Comparison of ENCODE assay signal across 1 cellular context in genomic region chr4:98977557-98977956, GRCh38.
TF ChIP-seq lines count a peak whose summit lies in the region.

No MANE protein-coding gene starts in this region.

TF ChIP-seq in HepG2, 621 proteins besides CTCF, POLR2A, EP300 and RAD21:
- TF ChIP-seq KDM3A (CRISPR knock-in tag; IDR thresholded peaks at IDR 0.05; ENCODE audit: low read depth) (no peak), PPARG (CRISPR knock-in tag; conservative IDR thresholded peaks at IDR 0.05) (no peak), DRAP1 (CRISPR knock-in tag; IDR thresholded peaks at IDR 0.05) (no peak), NKX3-1 (CRISPR knock-in tag; IDR thresholded peaks at IDR 0.05) (no peak), SKIL (CRISPR knock-in tag; IDR thresholded peaks at IDR 0.05; ENCODE audit: borderline replicate concordance) (no peak), MAF1 (CRISPR knock-in tag; IDR thresholded peaks at IDR 0.05; ENCODE audit: borderline replicate concordance) (no peak), TIGD3 (CRISPR knock-in tag; IDR thresholded peaks at IDR 0.05; ENCODE audit: borderline replicate concordance) (no peak), ZNF367 (CRISPR knock-in tag; IDR thresholded peaks at IDR 0.05; ENCODE audit: borderline replicate concordance) (no peak), DNMT3B (CRISPR knock-in tag; conservative IDR thresholded peaks at IDR 0.05) (no peak), ARNTL (CRISPR knock-in tag; IDR thresholded peaks at IDR 0.05) (no peak), WIZ (CRISPR knock-in tag; IDR thresholded peaks at IDR 0.05) (no peak), FOXJ3 (CRISPR knock-in tag; IDR thresholded peaks at IDR 0.05; ENCODE audit: borderline replicate concordance) (no peak), KMT2A (CRISPR knock-in tag; IDR thresholded peaks at IDR 0.05) (no peak), ZNF597 (CRISPR knock-in tag; IDR thresholded peaks at IDR 0.05) (no peak), ZSCAN29 (CRISPR knock-in tag; conservative IDR thresholded peaks at IDR 0.05) (no peak), HOXD1 (CRISPR knock-in tag; IDR thresholded peaks at IDR 0.05) (no peak)
- TF ChIP-seq, protein P1, sequence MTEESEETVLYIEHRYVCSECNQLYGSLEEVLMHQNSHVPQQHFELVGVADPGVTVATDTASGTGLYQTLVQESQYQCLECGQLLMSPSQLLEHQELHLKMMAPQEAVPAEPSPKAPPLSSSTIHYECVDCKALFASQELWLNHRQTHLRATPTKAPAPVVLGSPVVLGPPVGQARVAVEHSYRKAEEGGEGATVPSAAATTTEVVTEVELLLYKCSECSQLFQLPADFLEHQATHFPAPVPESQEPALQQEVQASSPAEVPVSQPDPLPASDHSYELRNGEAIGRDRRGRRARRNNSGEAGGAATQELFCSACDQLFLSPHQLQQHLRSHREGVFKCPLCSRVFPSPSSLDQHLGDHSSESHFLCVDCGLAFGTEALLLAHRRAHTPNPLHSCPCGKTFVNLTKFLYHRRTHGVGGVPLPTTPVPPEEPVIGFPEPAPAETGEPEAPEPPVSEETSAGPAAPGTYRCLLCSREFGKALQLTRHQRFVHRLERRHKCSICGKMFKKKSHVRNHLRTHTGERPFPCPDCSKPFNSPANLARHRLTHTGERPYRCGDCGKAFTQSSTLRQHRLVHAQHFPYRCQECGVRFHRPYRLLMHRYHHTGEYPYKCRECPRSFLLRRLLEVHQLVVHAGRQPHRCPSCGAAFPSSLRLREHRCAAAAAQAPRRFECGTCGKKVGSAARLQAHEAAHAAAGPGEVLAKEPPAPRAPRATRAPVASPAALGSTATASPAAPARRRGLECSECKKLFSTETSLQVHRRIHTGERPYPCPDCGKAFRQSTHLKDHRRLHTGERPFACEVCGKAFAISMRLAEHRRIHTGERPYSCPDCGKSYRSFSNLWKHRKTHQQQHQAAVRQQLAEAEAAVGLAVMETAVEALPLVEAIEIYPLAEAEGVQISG (CRISPR knock-in tag; IDR thresholded peaks at IDR 0.05) = no peak
- TF ChIP-seq, protein P2, sequence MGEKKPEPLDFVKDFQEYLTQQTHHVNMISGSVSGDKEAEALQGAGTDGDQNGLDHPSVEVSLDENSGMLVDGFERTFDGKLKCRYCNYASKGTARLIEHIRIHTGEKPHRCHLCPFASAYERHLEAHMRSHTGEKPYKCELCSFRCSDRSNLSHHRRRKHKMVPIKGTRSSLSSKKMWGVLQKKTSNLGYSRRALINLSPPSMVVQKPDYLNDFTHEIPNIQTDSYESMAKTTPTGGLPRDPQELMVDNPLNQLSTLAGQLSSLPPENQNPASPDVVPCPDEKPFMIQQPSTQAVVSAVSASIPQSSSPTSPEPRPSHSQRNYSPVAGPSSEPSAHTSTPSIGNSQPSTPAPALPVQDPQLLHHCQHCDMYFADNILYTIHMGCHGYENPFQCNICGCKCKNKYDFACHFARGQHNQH (CRISPR knock-in tag; IDR thresholded peaks at IDR 0.05) = no peak
- TF ChIP-seq, protein P3, sequence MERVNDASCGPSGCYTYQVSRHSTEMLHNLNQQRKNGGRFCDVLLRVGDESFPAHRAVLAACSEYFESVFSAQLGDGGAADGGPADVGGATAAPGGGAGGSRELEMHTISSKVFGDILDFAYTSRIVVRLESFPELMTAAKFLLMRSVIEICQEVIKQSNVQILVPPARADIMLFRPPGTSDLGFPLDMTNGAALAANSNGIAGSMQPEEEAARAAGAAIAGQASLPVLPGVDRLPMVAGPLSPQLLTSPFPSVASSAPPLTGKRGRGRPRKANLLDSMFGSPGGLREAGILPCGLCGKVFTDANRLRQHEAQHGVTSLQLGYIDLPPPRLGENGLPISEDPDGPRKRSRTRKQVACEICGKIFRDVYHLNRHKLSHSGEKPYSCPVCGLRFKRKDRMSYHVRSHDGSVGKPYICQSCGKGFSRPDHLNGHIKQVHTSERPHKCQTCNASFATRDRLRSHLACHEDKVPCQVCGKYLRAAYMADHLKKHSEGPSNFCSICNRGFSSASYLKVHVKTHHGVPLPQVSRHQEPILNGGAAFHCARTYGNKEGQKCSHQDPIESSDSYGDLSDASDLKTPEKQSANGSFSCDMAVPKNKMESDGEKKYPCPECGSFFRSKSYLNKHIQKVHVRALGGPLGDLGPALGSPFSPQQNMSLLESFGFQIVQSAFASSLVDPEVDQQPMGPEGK (CRISPR knock-in tag; IDR thresholded peaks at IDR 0.05) = no peak
- TF ChIP-seq, protein P4, sequence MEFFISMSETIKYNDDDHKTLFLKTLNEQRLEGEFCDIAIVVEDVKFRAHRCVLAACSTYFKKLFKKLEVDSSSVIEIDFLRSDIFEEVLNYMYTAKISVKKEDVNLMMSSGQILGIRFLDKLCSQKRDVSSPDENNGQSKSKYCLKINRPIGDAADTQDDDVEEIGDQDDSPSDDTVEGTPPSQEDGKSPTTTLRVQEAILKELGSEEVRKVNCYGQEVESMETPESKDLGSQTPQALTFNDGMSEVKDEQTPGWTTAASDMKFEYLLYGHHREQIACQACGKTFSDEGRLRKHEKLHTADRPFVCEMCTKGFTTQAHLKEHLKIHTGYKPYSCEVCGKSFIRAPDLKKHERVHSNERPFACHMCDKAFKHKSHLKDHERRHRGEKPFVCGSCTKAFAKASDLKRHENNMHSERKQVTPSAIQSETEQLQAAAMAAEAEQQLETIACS (CRISPR knock-in tag; IDR thresholded peaks at IDR 0.05) = no peak
